1 cellular context compared by ENCODE assay signal in the genomic region with DNA sequence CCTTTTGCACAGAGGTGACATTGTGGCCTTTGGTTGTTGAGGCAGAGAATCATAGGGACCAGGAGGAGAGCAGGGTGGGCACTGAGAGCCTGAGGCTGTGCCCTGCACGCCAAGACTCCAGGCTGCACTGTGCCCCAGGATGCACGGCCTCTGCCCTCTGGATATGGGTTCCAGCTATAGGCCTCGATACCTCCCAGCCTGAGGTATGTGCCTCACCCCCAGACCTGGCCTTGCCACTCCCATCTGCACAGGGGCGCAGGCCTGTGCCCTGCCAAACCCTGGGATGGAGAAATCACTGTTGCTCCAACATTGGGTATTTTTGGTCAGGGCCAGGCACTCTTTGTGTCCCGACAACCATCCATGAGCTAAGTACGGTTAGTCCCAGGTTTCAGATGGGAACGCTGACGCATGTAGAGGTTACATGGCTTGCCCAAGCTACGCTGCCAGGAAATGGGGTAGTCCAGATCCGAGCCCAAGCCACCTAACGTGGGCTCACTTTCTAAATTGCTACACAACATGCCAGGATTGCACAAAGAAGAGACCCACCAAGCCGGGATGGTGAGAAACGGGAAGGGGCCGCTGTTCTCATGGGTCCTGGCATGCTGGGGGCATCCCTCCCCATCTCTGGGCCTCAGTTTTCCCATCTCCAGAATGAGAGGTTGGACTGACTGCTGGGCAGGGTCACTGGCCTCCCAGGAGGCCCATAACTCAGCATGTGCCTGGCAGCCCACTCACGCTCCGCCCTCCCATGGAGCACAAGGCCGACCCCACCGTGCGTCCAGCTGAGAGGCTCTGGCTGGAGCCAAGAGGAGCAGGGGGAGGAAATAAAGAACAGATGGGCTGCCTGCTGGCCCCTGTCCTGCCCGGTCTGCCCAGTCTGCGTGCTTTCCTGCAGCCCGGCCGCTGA.
TF ChIP-seq lines count a peak whose summit lies in the region.

No MANE protein-coding gene starts in this region.

TF ChIP-seq in GM12891, 5 proteins besides CTCF, POLR2A, EP300 and RAD21 (continued from another document):
- TF ChIP-seq SPI1 (IDR thresholded peaks at IDR 0.05; ENCODE audit: low read depth, low read length): no peak
TF ChIP-seq in GM12891: peak in this region for 0.
